In genomic region chr14:105531088-105531957, GRCh38 we compare ENCODE assay signal across 25 cellular contexts. TPM values are rescaled to one million over a fixed set of nuclear protein-coding genes. Genes with fewer than 3 reads are reported as not detected.
DNase-seq lines count a peak whose midpoint lies in the region; ATAC-seq, FAIRE-seq and TF ChIP-seq lines count a peak whose summit lies in the region.
"Had no signal": no experiment of that assay in that cellular context is flagged by ENCODE, and none has a peak within 500 bp of the region (broad histone marks: within the 10 kb centered on the region; RNA-seq: fewer than 3 reads in every experiment).

No MANE protein-coding gene starts in this region.

- no peaks in the 10 kb centered on the region for H3K79me2 ChIP-seq in HepG2 (ENCODE audit: insufficient read depth, low read length)

- peak in 1 of 2 experiments; percentile 31; a peak in 1 of 4 replicates for TF ChIP-seq POLR2A in HepG2 (IDR thresholded peaks at IDR 0.05; ENCODE audit: insufficient read depth in 1 of 2, low read depth in 2 of 2, low read length in 2 of 2)
- no peak for TF ChIP-seq POLR2A in right lobe of liver (IDR thresholded peaks at IDR 0.05)

- no peak overlapping the region for H3K4me2 ChIP-seq in HepG2 (ENCODE audit: low read depth, low read length)

- H3K4me3 ChIP-seq in HepG2 (replicated peaks in 1 of 3; ENCODE audit: insufficient read depth in 1 of 3, low read depth in 2 of 3, low read length in 3 of 3) (no peak overlapping the region), right lobe of liver (no peak overlapping the region)
- H3K4me3 ChIP-seq: gastrocnemius medialis, psoas muscle had no signal

- CTCF ChIA-PET in HepG2 (lab: Yijun Ruan, JAX; ENCODE audit: low intra/inter-chr PET ratio, low total read pairs), result no interaction called here
- CTCF ChIA-PET in activated CD8-positive, alpha-beta T cell treated with anti-CD3 and anti-CD28 coated beads for 36 hours (lab: Charles Lee), result interaction anchor here (1.0 kb wide), 1 partner anchor 13 kb away, joined by 3 read pairs; no protein-coding TSS in a partner anchor

- H3K27me3 Mint-ChIP-seq in activated CD8-positive, alpha-beta T cell treated with anti-CD3 and anti-CD28 coated beads for 36 hours, result no peaks in the 10 kb centered on the region
- H3K27me3 Mint-ChIP-seq in HFFc6 (ENCODE audit: insufficient read depth), result peaks cover 14% of the 10 kb centered on the region

- H3K9me3 ChIP-seq in HepG2 (ENCODE audit: low read length), result no peaks in the 10 kb centered on the region
- no peaks in the 10 kb centered on the region for H3K9me3 ChIP-seq in right lobe of liver
- H3K9me3 ChIP-seq: gastrocnemius medialis, psoas muscle had no signal

- H3K36me3 Mint-ChIP-seq in activated CD8-positive, alpha-beta T cell treated with anti-CD3 and anti-CD28 coated beads for 36 hours (ENCODE audit: low read depth), result peaks cover 10% of the 10 kb centered on the region
- no peaks in the 10 kb centered on the region for H3K36me3 Mint-ChIP-seq in HFFc6 (ENCODE audit: low read depth)

- H3K4me1 ChIP-seq in HepG2 (ENCODE audit: insufficient read depth, low read length) (peaks cover 45% of the 10 kb centered on the region), right lobe of liver (peaks cover 0 to 17% (median 0%) of the 10 kb centered on the region in 4 donors)

- no peak for TF ChIP-seq RAD21 in HepG2 (CRISPR knock-in tag; IDR thresholded peaks at IDR 0.05)

- H3K4me1 Mint-ChIP-seq in activated CD8-positive, alpha-beta T cell treated with anti-CD3 and anti-CD28 coated beads for 36 hours (ENCODE audit: low read depth), result peaks cover 17% of the 10 kb centered on the region
- no peaks in the 10 kb centered on the region for H3K4me1 Mint-ChIP-seq in HFFc6 (ENCODE audit: low read depth)

- no peak overlapping the region for H3K27ac Mint-ChIP-seq in activated CD8-positive, alpha-beta T cell treated with anti-CD3 and anti-CD28 coated beads for 36 hours
- no peak overlapping the region for H3K27ac Mint-ChIP-seq in HFFc6
- H3K27ac Mint-ChIP-seq: nephron progenitor cell had no signal

- intact Hi-C loops in HepG2 (cut with micrococcal nuclease; ENCODE audit: unreplicated experiment) (loop anchor here (5.0 kb wide), 1 partner anchor 159 kb away; no protein-coding TSS in a partner anchor), right lobe of liver (cut with DNase I) (loop anchor here in 1 of 2 donors (5.0 kb wide), 1 partner anchor 164 kb away; no protein-coding TSS in a partner anchor)
- intact Hi-C loops in activated CD8-positive, alpha-beta T cell treated with anti-CD3 and anti-CD28 coated beads for 36 hours (cut with micrococcal nuclease), result no loop called here

- H3K36me3 ChIP-seq in HepG2 (replicated peaks in 1 of 2; ENCODE audit: control insufficient read depth in 1 of 2, insufficient read depth in 2 of 2, low read length in 2 of 2) (0 out of 5 replicates have a peak, but pooled peaks cover 0 to 6% of the 10 kb centered on the region in 2 experiments), right lobe of liver (no peaks in the 10 kb centered on the region)
- H3K36me3 ChIP-seq: gastrocnemius medialis had no signal

- H3K27me3 ChIP-seq in HepG2 (ENCODE audit: control insufficient read depth in 1 of 2, insufficient read depth in 2 of 2, low read length in 2 of 2) (peaks cover 3 to 42% of the 10 kb centered on the region in 2 experiments; a peak in 4 of 5 replicates), right lobe of liver (no peaks in the 10 kb centered on the region)

- peak overlapping the region; percentile 83 for H3K4me3 Mint-ChIP-seq in activated CD8-positive, alpha-beta T cell treated with anti-CD3 and anti-CD28 coated beads for 36 hours
- no peak overlapping the region for H3K4me3 Mint-ChIP-seq in HFFc6
- H3K4me3 Mint-ChIP-seq: nephron progenitor cell had no signal

- in situ Hi-C loops in HepG2 (cut with HindIII; ENCODE audit: extremely low pct_ligation_motif_present, low pct_unique_long_range_greater_than_20kb), result loop anchor here (5.0 kb wide), 1 partner anchor 154 kb away; no protein-coding TSS in a partner anchor

- no peak for ATAC-seq in HepG2
- no peak for ATAC-seq in right lobe of liver
- ATAC-seq in activated CD8-positive, alpha-beta T cell treated with anti-CD3 and anti-CD28 coated beads for 36 hours, result no peak
- ATAC-seq: gastrocnemius medialis, psoas muscle had no signal

- POLR2A ChIA-PET in HepG2 (lab: Yijun Ruan, JAX), result interaction anchor here (1.1 kb wide), 1 partner anchor 42 kb away, joined by 3 read pairs; no protein-coding TSS in a partner anchor
- POLR2A ChIA-PET in activated CD8-positive, alpha-beta T cell treated with anti-CD3 and anti-CD28 coated beads for 36 hours (lab: Charles Lee), result no interaction called here

- no TSS peak for BruUV-seq in HepG2 (replicated peaks; lab: Mats Ljungman, UMichigan)

- no peak for TF ChIP-seq CTCF in HepG2 (CRISPR knock-in tag; IDR thresholded peaks at IDR 0.05)
- TF ChIP-seq CTCF in right lobe of liver (IDR thresholded peaks at IDR 0.05), result no peak
- TF ChIP-seq CTCF in activated CD8-positive, alpha-beta T cell treated with anti-CD3 and anti-CD28 coated beads for 36 hours (IDR thresholded peaks at IDR 0.05), result no peak
- TF ChIP-seq CTCF in HFFc6 (IDR thresholded peaks at IDR 0.05), result no peak

- DNase-seq in HepG2 (ENCODE audit: low spot score) (no peak), right lobe of liver (no peak), mesenteric fat pad (ENCODE audit: low spot score) (peak; percentile 82), MV-4-11 (lab: John Stamatoyannopoulos, UW) (no peak), HFFc6 (no peak), NCI-H774 (lab: John Stamatoyannopoulos, UW) (no peak)
- no peak for DNase-seq in activated CD8-positive, alpha-beta T cell treated with anti-CD3 and anti-CD28 coated beads for 36 hours
- no peak for DNase-seq in activated CD8-positive, alpha-beta memory T cell treated with anti-CD3 and anti-CD28 coated beads for 24 hours
- DNase-seq: activated CD4-positive, alpha-beta T cell treated with anti-CD3 and anti-CD28 coated beads for 4 hours; amygdala; central memory CD4-positive, alpha-beta T cell; erythroblast; gastrocnemius medialis; kidney glomerular epithelial cell; mesendoderm; NCI-H1105 treated with DMSO at 0.1 percent for 48 hours; NCI-H2081 treated with DMSO at 0.1 percent for 48 hours; NCI-H526 treated with DMSO at 0.1 percent for 48 hours; nephron progenitor cell; Right ventricle myocardium superior; small intestine; stimulated activated CD4-positive, alpha-beta T cell treated with anti-CD3 and anti-CD28 coated beads, Interleukin-4, amount 100 ng/mL, for 24 hours; SW 1271 had no signal

- H3K9ac ChIP-seq in HepG2 (ENCODE audit: insufficient read depth, low read depth, low read length), result no peak overlapping the region

- H4K20me1 ChIP-seq in HepG2 (ENCODE audit: insufficient read depth, low read length), result no peaks in the 10 kb centered on the region

- no peak for FAIRE-seq in HepG2 (lab: Jason Lieb, UNC)
- FAIRE-seq: small intestine, TTC549 had no signal

- 65% methylated on average over 15 of the region's 30 CpGs for WGBS in HepG2 (ENCODE audit: low lambda C conversion rate)
- 93% methylated on average over 3 of the region's 30 CpGs for WGBS in right lobe of liver (ENCODE audit: insufficient coverage, low coverage, low lambda C conversion rate, missing lambda C conversion rate)

- TF ChIP-seq EP300 in HepG2 (IDR thresholded peaks at IDR 0.05; ENCODE audit: low read depth in 2 of 2, low read length in 2 of 2) (no peak), HepG2 (CRISPR knock-in tag; IDR thresholded peaks at IDR 0.05; ENCODE audit: borderline replicate concordance) (no peak)

- H3K9me3 Mint-ChIP-seq in activated CD8-positive, alpha-beta T cell treated with anti-CD3 and anti-CD28 coated beads for 36 hours, result no peaks in the 10 kb centered on the region
- no peaks in the 10 kb centered on the region for H3K9me3 Mint-ChIP-seq in HFFc6

- H3K27ac ChIP-seq in HepG2 (ENCODE audit: extremely low read length, insufficient read depth, low read length) (no peak overlapping the region), right lobe of liver (no peak overlapping the region)
- H3K27ac ChIP-seq: gastrocnemius medialis, psoas muscle had no signal

- no peak overlapping the region for H2AFZ ChIP-seq in HepG2 (ENCODE audit: low read length)

RNA-seq across cellular contexts. Expression of gene TMEM121, which starts 4.9 kb away (rescaled TPM):
- 10.8 and 19.0 TPM in 2 replicates for total RNA-seq in HepG2 (2016; rRNA removed; fragmentation: Illumina TruSeq; extraction: Trizol)
- total RNA-seq in HepG2 (2016; cell fraction: cytosol; rRNA removed; fragmentation: Illumina TruSeq; extraction: Trizol; ENCODE audit: low read depth), result 11.9 and 15.2 TPM in 2 replicates
- 12.1 and 17.9 TPM in 2 replicates for total RNA-seq in HepG2 (2016; cell fraction: insoluble cytoplasmic fraction; rRNA removed; fragmentation: Illumina TruSeq; extraction: Trizol)
- total RNA-seq in HepG2 (2016; cell fraction: membrane; rRNA removed; fragmentation: Illumina TruSeq; extraction: Trizol), result 21.1 and 26.4 TPM in 2 replicates
- 8.8 and 9.1 TPM in 2 replicates for total RNA-seq in HepG2 (2016; cell fraction: nucleus; rRNA removed; fragmentation: Illumina TruSeq; extraction: Trizol)
- 6.6 and 10.9 TPM in 2 replicates for polyA plus RNA-seq in HepG2 (2011; rRNA removed)
- polyA plus RNA-seq in HepG2 (2011; cell fraction: cytosol; rRNA removed), result 11.8 and 25.5 TPM in 2 replicates
- polyA plus RNA-seq in HepG2 (2011; cell fraction: nucleus; rRNA removed), result 16.5 and 16.6 TPM in 2 replicates
- polyA plus RNA-seq in HepG2 (2012), result 4.0 and 4.3 TPM in 2 replicates
- 8.8 and 9.5 TPM in 2 replicates for polyA plus RNA-seq in HepG2 (2016; cell fraction: cytosol; fragmentation: Illumina TruSeq; extraction: Trizol; ENCODE audit: low read depth)
- 8.7 and 9.4 TPM in 2 replicates for polyA plus RNA-seq in HepG2 (2016; cell fraction: insoluble cytoplasmic fraction; fragmentation: Illumina TruSeq; extraction: Trizol; ENCODE audit: low read depth)
- polyA plus RNA-seq in HepG2 (2016; cell fraction: membrane; fragmentation: Illumina TruSeq; extraction: Trizol; ENCODE audit: low read depth), result 13.5 TPM in 2 replicates
- 12.3 and 13.5 TPM in 2 replicates for polyA plus RNA-seq in HepG2 (2016; cell fraction: nucleus; fragmentation: Illumina TruSeq; extraction: Trizol; ENCODE audit: insufficient read depth, low read depth)
- 0.82 and 39.5 TPM in 2 replicates for polyA minus RNA-seq in HepG2 (2011; rRNA and poly(A)+ RNA removed; ENCODE audit: low replicate concordance)
- polyA minus RNA-seq in HepG2 (2011; cell fraction: cytosol; rRNA and poly(A)+ RNA removed), result 12.8 and 13.8 TPM in 2 replicates
- 4.1 and 4.5 TPM in 2 replicates for polyA minus RNA-seq in HepG2 (2011; cell fraction: nucleus; rRNA and poly(A)+ RNA removed)
- 1 to 10 TPM in 5 of 6 experiments, under 1 TPM in 1; 0.74 to 3.2 (median 2.2) TPM for total RNA-seq in right lobe of liver
- 10 to 100 TPM; 12.0 to 12.1 TPM for total RNA-seq in activated CD8-positive, alpha-beta T cell treated with anti-CD3 and anti-CD28 coated beads for 36 hours
- total RNA-seq in mesenteric fat pad, result 2.1 TPM
- total RNA-seq in HFFc6 (2021; fragmentation: NEBNext Ultra II Directional; extraction: Animal tissue kit (Norgen Biotek cat#: 25700)), result 1 to 10 TPM; 3.0 to 4.2 (median 3.4) TPM

RNA-seq across cellular contexts. Expression of gene TEDC1, which starts 40.3 kb away (rescaled TPM):
- total RNA-seq in HepG2 (2016; rRNA removed; fragmentation: Illumina TruSeq; extraction: Trizol), result 20.7 and 27.4 TPM in 2 replicates
- total RNA-seq in HepG2 (2016; cell fraction: cytosol; rRNA removed; fragmentation: Illumina TruSeq; extraction: Trizol; ENCODE audit: low read depth), result 9.2 and 10.3 TPM in 2 replicates
- total RNA-seq in HepG2 (2016; cell fraction: insoluble cytoplasmic fraction; rRNA removed; fragmentation: Illumina TruSeq; extraction: Trizol), result 21.2 and 28.4 TPM in 2 replicates
- 12.9 and 13.8 TPM in 2 replicates for total RNA-seq in HepG2 (2016; cell fraction: membrane; rRNA removed; fragmentation: Illumina TruSeq; extraction: Trizol)
- total RNA-seq in HepG2 (2016; cell fraction: nucleus; rRNA removed; fragmentation: Illumina TruSeq; extraction: Trizol), result 15.9 and 16.8 TPM in 2 replicates
- polyA plus RNA-seq in HepG2 (2011; rRNA removed), result 5.7 and 7.3 TPM in 2 replicates
- 4.1 and 10.9 TPM in 2 replicates for polyA plus RNA-seq in HepG2 (2011; cell fraction: cytosol; rRNA removed)
- polyA plus RNA-seq in HepG2 (2011; cell fraction: nucleus; rRNA removed), result 20.8 and 27.4 TPM in 2 replicates
- 4.5 and 5.0 TPM in 2 replicates for polyA plus RNA-seq in HepG2 (2012)
- polyA plus RNA-seq in HepG2 (2016; cell fraction: cytosol; fragmentation: Illumina TruSeq; extraction: Trizol; ENCODE audit: low read depth), result 5.8 and 6.5 TPM in 2 replicates
- polyA plus RNA-seq in HepG2 (2016; cell fraction: insoluble cytoplasmic fraction; fragmentation: Illumina TruSeq; extraction: Trizol; ENCODE audit: low read depth), result 20.9 and 21.6 TPM in 2 replicates
- 9.6 and 10.0 TPM in 2 replicates for polyA plus RNA-seq in HepG2 (2016; cell fraction: membrane; fragmentation: Illumina TruSeq; extraction: Trizol; ENCODE audit: low read depth)
- polyA plus RNA-seq in HepG2 (2016; cell fraction: nucleus; fragmentation: Illumina TruSeq; extraction: Trizol; ENCODE audit: insufficient read depth, low read depth), result 36.1 and 37.5 TPM in 2 replicates
- 12.1 and 23.1 TPM in 2 replicates for polyA minus RNA-seq in HepG2 (2011; rRNA and poly(A)+ RNA removed; ENCODE audit: low replicate concordance)
- polyA minus RNA-seq in HepG2 (2011; cell fraction: cytosol; rRNA and poly(A)+ RNA removed), result 2.8 and 5.5 TPM in 2 replicates
- polyA minus RNA-seq in HepG2 (2011; cell fraction: nucleus; rRNA and poly(A)+ RNA removed), result 7.3 and 9.0 TPM in 2 replicates
- 1 to 10 TPM; 2.2 to 8.1 (median 3.9) TPM for total RNA-seq in right lobe of liver
- 10 to 100 TPM; 30.1 to 31.1 TPM for total RNA-seq in activated CD8-positive, alpha-beta T cell treated with anti-CD3 and anti-CD28 coated beads for 36 hours
- 22.7 TPM for total RNA-seq in mesenteric fat pad
- total RNA-seq in HFFc6 (2021; fragmentation: NEBNext Ultra II Directional; extraction: Animal tissue kit (Norgen Biotek cat#: 25700)), result 10 to 100 TPM in 5 of 6 experiments, 1 to 10 TPM in 1; 9.1 to 12.9 (median 12.7) TPM

RNA-seq across cellular contexts. Expression of gene CRIP1, which starts 44.6 kb away (rescaled TPM):
- total RNA-seq in HepG2 (2016; rRNA removed; fragmentation: Illumina TruSeq; extraction: Trizol) (53.9 and 59.7 TPM in 2 replicates), right lobe of liver (1 to 10 TPM in 5 of 6 experiments, under 1 TPM in 1; 0.79 to 5.4 (median 2.7) TPM), mesenteric fat pad (64.8 TPM)
- 18.2 and 27.4 TPM in 2 replicates for total RNA-seq in HepG2 (2016; cell fraction: cytosol; rRNA removed; fragmentation: Illumina TruSeq; extraction: Trizol; ENCODE audit: low read depth)
- total RNA-seq in HepG2 (2016; cell fraction: insoluble cytoplasmic fraction; rRNA removed; fragmentation: Illumina TruSeq; extraction: Trizol), result 53.1 and 55.2 TPM in 2 replicates
- 23.1 and 27.8 TPM in 2 replicates for total RNA-seq in HepG2 (2016; cell fraction: membrane; rRNA removed; fragmentation: Illumina TruSeq; extraction: Trizol)
- total RNA-seq in HepG2 (2016; cell fraction: nucleus; rRNA removed; fragmentation: Illumina TruSeq; extraction: Trizol), result 25.3 and 26.5 TPM in 2 replicates
- 59.5 and 62.2 TPM in 2 replicates for polyA plus RNA-seq in HepG2 (2011; rRNA removed)
- 27.8 and 82.6 TPM in 2 replicates for polyA plus RNA-seq in HepG2 (2011; cell fraction: cytosol; rRNA removed)
- polyA plus RNA-seq in HepG2 (2011; cell fraction: nucleus; rRNA removed), result 47.3 and 55.5 TPM in 2 replicates
- polyA plus RNA-seq in HepG2 (2012), result 46.4 and 49.2 TPM in 2 replicates
- polyA plus RNA-seq in HepG2 (2016; cell fraction: cytosol; fragmentation: Illumina TruSeq; extraction: Trizol; ENCODE audit: low read depth), result 85.4 and 115 TPM in 2 replicates
- polyA plus RNA-seq in HepG2 (2016; cell fraction: insoluble cytoplasmic fraction; fragmentation: Illumina TruSeq; extraction: Trizol; ENCODE audit: low read depth), result 142 and 159 TPM in 2 replicates
- polyA plus RNA-seq in HepG2 (2016; cell fraction: membrane; fragmentation: Illumina TruSeq; extraction: Trizol; ENCODE audit: low read depth), result 67.3 and 82.2 TPM in 2 replicates
- polyA plus RNA-seq in HepG2 (2016; cell fraction: nucleus; fragmentation: Illumina TruSeq; extraction: Trizol; ENCODE audit: insufficient read depth, low read depth), result 136 and 137 TPM in 2 replicates
- 24.8 and 136 TPM in 2 replicates for polyA minus RNA-seq in HepG2 (2011; rRNA and poly(A)+ RNA removed; ENCODE audit: low replicate concordance)
- polyA minus RNA-seq in HepG2 (2011; cell fraction: cytosol; rRNA and poly(A)+ RNA removed), result 20.6 and 28.4 TPM in 2 replicates
- 4.7 and 11.8 TPM in 2 replicates for polyA minus RNA-seq in HepG2 (2011; cell fraction: nucleus; rRNA and poly(A)+ RNA removed)
- total RNA-seq in activated CD8-positive, alpha-beta T cell treated with anti-CD3 and anti-CD28 coated beads for 36 hours, result 10 to 100 TPM; 93.9 to 95.7 TPM
- total RNA-seq in HFFc6 (2021; fragmentation: NEBNext Ultra II Directional; extraction: Animal tissue kit (Norgen Biotek cat#: 25700)), result 10 to 100 TPM in 4 of 6 experiments, 1 to 10 TPM in 2; 4.8 to 55.2 (median 42.3) TPM

RNA-seq across cellular contexts. Expression of gene CRIP2, which starts 56.7 kb away (rescaled TPM):
- 32.1 and 37.9 TPM in 2 replicates for total RNA-seq in HepG2 (2016; rRNA removed; fragmentation: Illumina TruSeq; extraction: Trizol)
- 22.2 and 30.3 TPM in 2 replicates for total RNA-seq in HepG2 (2016; cell fraction: cytosol; rRNA removed; fragmentation: Illumina TruSeq; extraction: Trizol; ENCODE audit: low read depth)
- 29.1 and 37.9 TPM in 2 replicates for total RNA-seq in HepG2 (2016; cell fraction: insoluble cytoplasmic fraction; rRNA removed; fragmentation: Illumina TruSeq; extraction: Trizol)
- total RNA-seq in HepG2 (2016; cell fraction: membrane; rRNA removed; fragmentation: Illumina TruSeq; extraction: Trizol), result 30.8 and 36.2 TPM in 2 replicates
- total RNA-seq in HepG2 (2016; cell fraction: nucleus; rRNA removed; fragmentation: Illumina TruSeq; extraction: Trizol), result 14.7 and 15.4 TPM in 2 replicates
- polyA plus RNA-seq in HepG2 (2011; rRNA removed), result 18.0 and 31.6 TPM in 2 replicates
- polyA plus RNA-seq in HepG2 (2011; cell fraction: cytosol; rRNA removed), result 18.1 and 57.4 TPM in 2 replicates
- polyA plus RNA-seq in HepG2 (2011; cell fraction: nucleus; rRNA removed), result 37.9 and 74.0 TPM in 2 replicates
- 3.6 and 7.4 TPM in 2 replicates for polyA plus RNA-seq in HepG2 (2012)
- polyA plus RNA-seq in HepG2 (2016; cell fraction: cytosol; fragmentation: Illumina TruSeq; extraction: Trizol; ENCODE audit: low read depth), result 34.0 and 41.4 TPM in 2 replicates
- 44.2 and 51.5 TPM in 2 replicates for polyA plus RNA-seq in HepG2 (2016; cell fraction: insoluble cytoplasmic fraction; fragmentation: Illumina TruSeq; extraction: Trizol; ENCODE audit: low read depth)
- 41.2 and 43.7 TPM in 2 replicates for polyA plus RNA-seq in HepG2 (2016; cell fraction: membrane; fragmentation: Illumina TruSeq; extraction: Trizol; ENCODE audit: low read depth)
- 39.7 and 41.0 TPM in 2 replicates for polyA plus RNA-seq in HepG2 (2016; cell fraction: nucleus; fragmentation: Illumina TruSeq; extraction: Trizol; ENCODE audit: insufficient read depth, low read depth)
- polyA minus RNA-seq in HepG2 (2011; rRNA and poly(A)+ RNA removed; ENCODE audit: low replicate concordance), result 21.4 and 23.6 TPM in 2 replicates
- 8.4 and 15.7 TPM in 2 replicates for polyA minus RNA-seq in HepG2 (2011; cell fraction: cytosol; rRNA and poly(A)+ RNA removed)
- polyA minus RNA-seq in HepG2 (2011; cell fraction: nucleus; rRNA and poly(A)+ RNA removed), result 2.2 and 7.5 TPM in 2 replicates
- total RNA-seq in right lobe of liver, result 10 to 100 TPM; 11.2 to 50.0 (median 27.5) TPM
- total RNA-seq in activated CD8-positive, alpha-beta T cell treated with anti-CD3 and anti-CD28 coated beads for 36 hours, result under 1 TPM in 1 of 2 experiments, not detected in 1; 0.45 TPM
- 82.8 TPM for total RNA-seq in mesenteric fat pad
- 10 to 100 TPM in 4 of 6 experiments, 1 to 10 TPM in 2; 6.9 to 22.4 (median 21.0) TPM for total RNA-seq in HFFc6 (2021; fragmentation: NEBNext Ultra II Directional; extraction: Animal tissue kit (Norgen Biotek cat#: 25700))
